8 cellular contexts compared by ENCODE assay signal in genomic region chr17:30290696-30291570, GRCh38. TPM values are rescaled to one million over a fixed set of nuclear protein-coding genes. Genes with fewer than 3 reads are reported as not detected.
DNase-seq lines count a peak whose midpoint lies in the region; ATAC-seq, FAIRE-seq and TF ChIP-seq lines count a peak whose summit lies in the region.

No MANE protein-coding gene starts in this region.

- peak overlapping the region; percentile 36 for H3K27ac ChIP-seq in SU-DHL-6 (ENCODE audit: low read depth, low read length)
- peak overlapping the region; percentile 82 for H3K27ac ChIP-seq in K562 (ENCODE audit: extremely low read depth, low read depth, low read length)

- H3K9me2 ChIP-seq in SU-DHL-6 (replicated peaks; ENCODE audit: insufficient read depth, low read length), result no peaks in the 10 kb centered on the region

- TF ChIP-seq EP300 in K562 (IDR thresholded peaks at IDR 0.05; ENCODE audit: low read length), result no peak

- in situ Hi-C loops in K562 (cut with MboI), result no loop called here

- H3K9me3 ChIP-seq in SU-DHL-6 (ENCODE audit: insufficient read depth, low read length) (no peaks in the 10 kb centered on the region), K562 (replicated peaks; ENCODE audit: control insufficient read depth, insufficient read depth, low read depth, low read length) (no peaks in the 10 kb centered on the region)

- peak overlapping the region; percentile 86 for H3K4me3 ChIP-seq in AG04449 (ENCODE audit: low read depth, low read length)
- peak overlapping the region; percentile 79 for H3K4me3 ChIP-seq in SU-DHL-6 (ENCODE audit: insufficient read depth, low read length, poor library complexity, severe bottlenecking)
- H3K4me3 ChIP-seq in K562, result peak overlapping the region; percentile 94

- POLR2A ChIA-PET in AG04449 (lab: Yijun Ruan, JAX) (interaction anchor here (0.8 to 1.5 kb wide), 2 partner anchors 13 to 38 kb away, joined by 3 to 6 read pairs; no protein-coding TSS in a partner anchor), K562 (lab: Yijun Ruan, JAX) (interaction anchor here (0.9 to 1.5 kb wide), 3 partner anchors 8 to 174 kb away, joined by 3 to 7 read pairs (median 5); partner anchors contain the start of gene NSRP1)

- peaks cover 15% of the 10 kb centered on the region for H3F3A ChIP-seq in SU-DHL-6 (ENCODE audit: insufficient read depth)

- no peaks in the 10 kb centered on the region for H4K20me1 ChIP-seq in SU-DHL-6 (ENCODE audit: low read depth, low read length)
- H4K20me1 ChIP-seq in K562 (replicated peaks; ENCODE audit: control insufficient read depth, insufficient read depth, low read length), result no peaks in the 10 kb centered on the region

- H3K9me3 Mint-ChIP-seq in immature natural killer cell, result no peaks in the 10 kb centered on the region

- no peak for TF ChIP-seq RAD21 in K562 (CRISPR knock-in tag; conservative IDR thresholded peaks at IDR 0.05 in 1 of 2, IDR thresholded peaks at IDR 0.05 in 1 of 2)

- H3K27me3 Mint-ChIP-seq in immature natural killer cell (ENCODE audit: low read depth in 3 of 3), result peaks cover 4 to 11% (median 6%) of the 10 kb centered on the region in 3 donors

- H3K27ac Mint-ChIP-seq in immature natural killer cell, result peak overlapping the region; percentile 56 to 91 (median 87)

- peaks cover 0 to 13% (median 13%) of the 10 kb centered on the region in 3 donors for H3K36me3 Mint-ChIP-seq in immature natural killer cell

- H2AFZ ChIP-seq in SU-DHL-6 (ENCODE audit: low read depth, low read length, severe bottlenecking), result peak overlapping the region; percentile 99
- H2AFZ ChIP-seq in K562 (ENCODE audit: low read depth, low read length), result peak overlapping the region; percentile 95

- H3K9ac ChIP-seq in SU-DHL-6 (ENCODE audit: low read length) (peak overlapping the region; percentile 92), K562 (ENCODE audit: insufficient read depth in 1 of 2, low read depth in 2 of 2, low read length in 2 of 2) (peak overlapping the region; percentile 86 to 94)

- DNase-seq in AG04449 (ENCODE audit: low read depth, low spot score) (no peak), HT1080 (ENCODE audit: low read depth) (peak; percentile 47), K562 (ENCODE audit: extremely low read depth in 1 of 4, low spot score in 3 of 4) (peak; percentile 55 to 71 (median 65)), immature natural killer cell (peak in 2 of 3 donors; percentile 30 to 34), amniotic stem cell (lab: John Stamatoyannopoulos, UW) (no peak)
- DNase-seq in stimulated activated CD4-positive, alpha-beta T cell treated with anti-CD3 and anti-CD28 coated beads, Interleukin-12 subunit alpha, Interleukin-12 subunit beta, amount 100 ng/mL, for 48 hours (ENCODE audit: low read depth in 2 of 3, low spot score in 1 of 3), result peak in 2 of 3 donors; percentile 22 to 23

- peak; percentile 64; the same call in 1 of the 2 replicates for TF ChIP-seq POLR2A in K562 (conservative IDR thresholded peaks at IDR 0.05)

- peak overlapping the region; percentile 80 for H3K4me2 ChIP-seq in SU-DHL-6 (ENCODE audit: low read depth, low read length, poor library complexity, severe bottlenecking)
- peak overlapping the region; percentile 97 for H3K4me2 ChIP-seq in K562 (ENCODE audit: insufficient read depth, low read length)

- H3K4me1 Mint-ChIP-seq in immature natural killer cell, result peaks cover 18 to 21% of the 10 kb centered on the region in 2 donors

- H3K27me3 ChIP-seq in SU-DHL-6 (ENCODE audit: low read length) (no peaks in the 10 kb centered on the region), K562 (ENCODE audit: control insufficient read depth in 2 of 2, insufficient read depth in 2 of 2, low read length in 2 of 2) (no peaks in the 10 kb centered on the region)

- peak; percentile 42 for ATAC-seq in GM18502 (IDR thresholded peaks at IDR 0.05; ENCODE audit: poor library complexity, unreplicated experiment)
- ATAC-seq in K562, result peak; percentile 80

- H3K36me3 ChIP-seq in SU-DHL-6 (ENCODE audit: low read length) (peaks cover 29% of the 10 kb centered on the region), K562 (ENCODE audit: control insufficient read depth, insufficient read depth, low read length) (peaks cover 45% of the 10 kb centered on the region)

- H3K4me1 ChIP-seq in K562 (replicated peaks in 1 of 2; ENCODE audit: control insufficient read depth in 2 of 2, insufficient read depth in 2 of 2, low read length in 2 of 2), result peaks cover 9 to 11% of the 10 kb centered on the region in 2 experiments; a peak in 4 of 5 replicates

- TF ChIP-seq CTCF in AG04449 (IDR thresholded peaks at IDR 0.05; ENCODE audit: insufficient read depth, low read length, missing control alignments), result no peak
- TF ChIP-seq CTCF in SU-DHL-6 (IDR thresholded peaks at IDR 0.05; ENCODE audit: insufficient read depth, low read length, poor library complexity, severe bottlenecking), result no peak
- TF ChIP-seq CTCF in K562 (IDR thresholded peaks at IDR 0.05 in 2 of 3, conservative IDR thresholded peaks at IDR 0.05 in 1 of 3; ENCODE audit: insufficient read depth in 2 of 3, low read depth in 1 of 3, low read length in 3 of 3), result no peak

- CTCF ChIA-PET in AG04449 (lab: Yijun Ruan, JAX) (interaction anchor here (1.3 to 2.5 kb wide), 7 partner anchors 8 to 186 kb away, joined by 3 to 11 read pairs (median 4); no protein-coding TSS in a partner anchor), K562 (lab: Yijun Ruan, JAX; ENCODE audit: low intra/inter-chr PET ratio) (no interaction called here)

- BruUV-seq in K562 (replicated peaks; lab: Mats Ljungman, UMichigan), result TSS peak; percentile 52

- peaks cover 27% of the 10 kb centered on the region for H3K79me2 ChIP-seq in SU-DHL-6 (ENCODE audit: insufficient read depth, low read length)
- H3K79me2 ChIP-seq in K562 (ENCODE audit: control insufficient read depth, insufficient read depth, low read length), result peaks cover 32% of the 10 kb centered on the region

- 2% methylated on average over 22 of the region's 22 CpGs for WGBS in K562 (ENCODE audit: insufficient coverage, low coverage, missing lambda C conversion rate)

- FAIRE-seq in K562 (lab: Jason Lieb, UNC), result peak; percentile 65

- H3K9me1 ChIP-seq in K562 (ENCODE audit: control insufficient read depth, insufficient read depth, low read length), result no peaks in the 10 kb centered on the region

- H3K4me3 Mint-ChIP-seq in immature natural killer cell, result peak overlapping the region; percentile 89 to 96 (median 92)

- intact Hi-C loops in K562 (cut with micrococcal nuclease), result no loop called here

RNA-seq across cellular contexts. Expression of gene BLMH, which starts 0.8 kb away (rescaled TPM):
- 32.7 and 53.8 TPM in 2 replicates for total RNA-seq in HT1080 (2014; rRNA removed; shearing (Covaris generic))
- 49.8 and 58.5 TPM in 2 replicates for polyA plus RNA-seq in HT1080 (2015; cell fraction: cytosol; rRNA removed)
- 59.0 and 66.8 TPM in 2 replicates for polyA plus RNA-seq in HT1080 (2015; cell fraction: nucleus; rRNA removed)
- 72.7 and 152 TPM in 2 replicates for total RNA-seq in K562 (2011; cell fraction: chromatin; rRNA removed; ENCODE audit: low replicate concordance)
- 40.2 and 50.1 TPM in 2 replicates for total RNA-seq in K562 (2011; cell fraction: nucleolus; rRNA removed)
- 84.8 and 99.5 TPM in 2 replicates for total RNA-seq in K562 (2011; cell fraction: nucleoplasm; rRNA removed)
- 54.9 and 61.5 TPM in 2 replicates for total RNA-seq in K562 (2014; rRNA removed)
- 103 and 110 TPM in 2 replicates for total RNA-seq in K562 (2014; rRNA removed; fragmentation: Illumina TruSeq; extraction: Trizol)
- 75.8 and 78.7 TPM in 2 replicates for total RNA-seq in K562 (2015; rRNA removed; fragmentation: Illumina TruSeq; extraction: Trizol)
- 106 and 118 TPM in 2 replicates for total RNA-seq in K562 (2021)
- 21.3 and 45.3 TPM in 2 replicates for polyA plus RNA-seq in K562 (2011; rRNA removed)
- 18.2 and 21.3 TPM in 2 replicates for polyA plus RNA-seq in K562 (2011; cell fraction: cytosol; rRNA removed)
- polyA plus RNA-seq in K562 (2011; cell fraction: nucleus; rRNA removed), result 28.2 and 35.4 TPM in 2 replicates
- 64.1 and 83.7 TPM in 2 replicates for polyA plus RNA-seq in K562 (2012)
- polyA plus RNA-seq in K562 (2014; fragmentation: Illumina TruSeq; extraction: Trizol), result 103 and 113 TPM in 2 replicates
- 10 to 100 TPM; 26.0 to 38.7 TPM for polyA plus RNA-seq in K562 (2014; fragmentation: Nextera tagmentation; extraction: Ambion mirVana)
- 67.3 and 69.7 TPM in 2 replicates for polyA plus RNA-seq in K562 (2014; rRNA removed)
- polyA minus RNA-seq in K562 (2011; rRNA and poly(A)+ RNA removed), result 40.0 and 65.9 TPM in 2 replicates
- polyA minus RNA-seq in K562 (2011; cell fraction: cytosol; rRNA and poly(A)+ RNA removed), result 23.3 and 36.8 TPM in 2 replicates
- polyA minus RNA-seq in K562 (2011; cell fraction: nucleus; rRNA and poly(A)+ RNA removed), result 30.9 and 33.9 TPM in 2 replicates
- 10 to 100 TPM; 17.2 to 31.3 (median 27.5) TPM for polyA plus RNA-seq in immature natural killer cell

RNA-seq across cellular contexts. Expression of gene TMIGD1, which starts 42.9 kb away (rescaled TPM):
- not detected in 2 replicates for total RNA-seq in HT1080 (2014; rRNA removed; shearing (Covaris generic))
- polyA plus RNA-seq in HT1080 (2015; cell fraction: cytosol; rRNA removed), result not detected in 2 replicates
- polyA plus RNA-seq in HT1080 (2015; cell fraction: nucleus; rRNA removed), result not detected in 2 replicates
- not detected in 2 replicates for total RNA-seq in K562 (2011; cell fraction: chromatin; rRNA removed; ENCODE audit: low replicate concordance)
- not detected in 2 replicates for total RNA-seq in K562 (2011; cell fraction: nucleolus; rRNA removed)
- total RNA-seq in K562 (2011; cell fraction: nucleoplasm; rRNA removed), result not detected in 2 replicates
- total RNA-seq in K562 (2014; rRNA removed) (not detected in 2 replicates), K562 (2014; rRNA removed; fragmentation: Illumina TruSeq; extraction: Trizol) (not detected in 2 replicates), K562 (2015; rRNA removed; fragmentation: Illumina TruSeq; extraction: Trizol) (not detected in 2 replicates), K562 (2021) (not detected in 2 replicates)
- polyA plus RNA-seq in K562 (2011; rRNA removed) (not detected in 2 replicates), K562 (2014; fragmentation: Illumina TruSeq; extraction: Trizol) (not detected in 2 replicates), K562 (2014; fragmentation: Nextera tagmentation; extraction: Ambion mirVana) (not detected), K562 (2014; rRNA removed) (not detected in 2 replicates), immature natural killer cell (not detected)
- not detected in 2 replicates for polyA plus RNA-seq in K562 (2011; cell fraction: cytosol; rRNA removed)
- not detected in 2 replicates for polyA plus RNA-seq in K562 (2011; cell fraction: nucleus; rRNA removed)
- not detected in 2 replicates for polyA plus RNA-seq in K562 (2012)
- polyA minus RNA-seq in K562 (2011; rRNA and poly(A)+ RNA removed), result not detected in 2 replicates
- polyA minus RNA-seq in K562 (2011; cell fraction: cytosol; rRNA and poly(A)+ RNA removed), result not detected in 2 replicates
- polyA minus RNA-seq in K562 (2011; cell fraction: nucleus; rRNA and poly(A)+ RNA removed), result not detected in 2 replicates

RNA-seq across cellular contexts. Expression of gene SLC6A4, which starts 55.4 kb away (rescaled TPM):
- total RNA-seq in HT1080 (2014; rRNA removed; shearing (Covaris generic)), result not detected in 2 replicates
- polyA plus RNA-seq in HT1080 (2015; cell fraction: cytosol; rRNA removed), result not detected in 2 replicates
- 0.68 TPM in 1 of 2 replicates, not detected in the other for polyA plus RNA-seq in HT1080 (2015; cell fraction: nucleus; rRNA removed)
- not detected in 2 replicates for total RNA-seq in K562 (2011; cell fraction: chromatin; rRNA removed; ENCODE audit: low replicate concordance)
- total RNA-seq in K562 (2011; cell fraction: nucleolus; rRNA removed), result not detected in 2 replicates
- total RNA-seq in K562 (2011; cell fraction: nucleoplasm; rRNA removed), result 0.44 TPM in 1 of 2 replicates, not detected in the other
- total RNA-seq in K562 (2014; rRNA removed) (0.05 TPM in 1 of 2 replicates, not detected in the other), K562 (2014; rRNA removed; fragmentation: Illumina TruSeq; extraction: Trizol) (not detected in 2 replicates), K562 (2015; rRNA removed; fragmentation: Illumina TruSeq; extraction: Trizol) (not detected in 2 replicates), K562 (2021) (0.09 TPM in 1 of 2 replicates, not detected in the other)
- polyA plus RNA-seq in K562 (2011; rRNA removed) (0.07 TPM in 1 of 2 replicates, not detected in the other), K562 (2014; fragmentation: Illumina TruSeq; extraction: Trizol) (0.06 TPM in 1 of 2 replicates, not detected in the other), K562 (2014; fragmentation: Nextera tagmentation; extraction: Ambion mirVana) (not detected), K562 (2014; rRNA removed) (0.05 TPM in 1 of 2 replicates, not detected in the other), immature natural killer cell (under 1 TPM in 2 of 3 donors, not detected in 1; 0.12 to 0.34 TPM)
- polyA plus RNA-seq in K562 (2011; cell fraction: cytosol; rRNA removed), result 0.04 and 0.06 TPM in 2 replicates
- polyA plus RNA-seq in K562 (2011; cell fraction: nucleus; rRNA removed), result 0.07 TPM in 1 of 2 replicates, not detected in the other
- 0.01 and 0.21 TPM in 2 replicates for polyA plus RNA-seq in K562 (2012)
- polyA minus RNA-seq in K562 (2011; rRNA and poly(A)+ RNA removed), result not detected in 2 replicates
- polyA minus RNA-seq in K562 (2011; cell fraction: cytosol; rRNA and poly(A)+ RNA removed), result not detected in 2 replicates
- polyA minus RNA-seq in K562 (2011; cell fraction: nucleus; rRNA and poly(A)+ RNA removed), result not detected in 2 replicates

Comparison
In these comparisons a context has a peak if more than half of its experiments do, and no peak if none do; other contexts are left out.
1. DNase-seq: peak in HT1080 (single experiment), K562 (4 of 4), immature natural killer cell (2 of 3) and stimulated activated CD4-positive, alpha-beta T cell treated with anti-CD3 and anti-CD28 coated beads, Interleukin-12 subunit alpha, Interleukin-12 subunit beta, amount 100 ng/mL, for 48 hours (2 of 3); none in AG04449 (single experiment) and amniotic stem cell (single experiment).
2. Peak in every context shown above with its lines, with median percentiles within 50 percentile points of each other: H3K4me3 ChIP-seq.